8 cellular contexts compared by ENCODE assay signal in the genomic region with DNA sequence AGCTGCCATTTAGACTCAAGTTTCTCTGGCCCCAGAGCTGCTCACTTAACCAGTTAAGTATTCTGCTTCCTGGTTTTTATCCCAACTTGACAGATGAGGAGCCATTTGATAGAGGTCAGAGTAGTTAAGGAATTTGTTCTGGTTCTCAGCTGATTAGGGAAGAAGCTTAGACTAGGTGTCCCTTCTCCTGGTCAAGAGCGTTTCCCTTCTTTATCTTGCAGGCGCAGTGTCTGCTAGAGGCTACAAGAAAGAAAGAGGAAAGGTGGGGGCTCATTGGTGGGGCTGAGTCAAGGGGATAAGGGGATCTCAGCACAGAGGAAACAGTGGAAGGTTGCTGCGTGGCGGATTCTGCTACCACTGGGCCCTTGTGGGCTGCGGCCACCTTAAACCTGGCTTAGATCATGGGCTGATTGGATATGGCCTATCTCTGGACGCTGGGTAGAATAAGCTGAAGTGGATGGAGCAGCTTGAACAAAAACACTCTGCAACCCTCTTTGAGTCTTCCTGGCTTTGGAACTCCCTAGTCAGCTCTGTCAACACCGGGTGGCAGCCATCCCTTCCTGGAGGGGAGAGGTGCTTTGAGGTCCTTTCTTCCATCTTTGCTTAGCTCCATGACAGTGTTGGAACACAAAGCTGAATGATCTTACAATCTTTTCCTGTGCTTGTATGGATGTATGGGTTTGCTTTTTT.
DNase-seq lines count a peak whose midpoint lies in the region; ATAC-seq and TF ChIP-seq lines count a peak whose summit lies in the region.

No MANE protein-coding gene starts in this region.

- DNase-seq in BJ (ENCODE audit: low read depth) (no peak), HFFc6 (peak; percentile 28), T-helper 17 cell (no peak), iPS-NIHi7 (ENCODE audit: extremely low spot score) (peak; percentile 30), mucosa of gallbladder (ENCODE audit: low spot score) (no peak), GM19238 (ENCODE audit: insufficient read length, low spot score) (no peak)
- no peak for DNase-seq in CD4-positive, alpha-beta memory T cell

- H3K4me3 ChIP-seq in BJ (ENCODE audit: low read depth, low read length) = no peak overlapping the region
- H3K4me3 ChIP-seq in CD4-positive, alpha-beta memory T cell (ENCODE audit: low read length in 2 of 2) = no peak overlapping the region

- H3K27me3 ChIP-seq in BJ (ENCODE audit: control insufficient read depth, insufficient read depth, low read length) = no peaks in the 10 kb centered on the region
- H3K27me3 ChIP-seq in CD4-positive, alpha-beta memory T cell (ENCODE audit: insufficient read depth, low read length) = no peaks in the 10 kb centered on the region

- no peaks in the 10 kb centered on the region for H3K36me3 ChIP-seq in BJ (ENCODE audit: control insufficient read depth, insufficient read depth, low read length)
- H3K36me3 ChIP-seq in CD4-positive, alpha-beta memory T cell (ENCODE audit: insufficient read depth, low read length) = no peaks in the 10 kb centered on the region

- no peak for ATAC-seq in T-helper 17 cell
- ATAC-seq in HG02840 (IDR thresholded peaks at IDR 0.05; ENCODE audit: low FRiP score, unreplicated experiment) = no peak

- CTCF ChIA-PET in BJ (lab: Yijun Ruan, JAX) = interaction anchor here (0.6 to 11.7 kb wide), 51 partner anchors 11 to 508 kb away, joined by 3 to 149 read pairs (median 4); partner anchors contain the start of gene CDC42EP3
- CTCF ChIA-PET in CD4-positive, alpha-beta memory T cell (lab: Charles Lee; ENCODE audit: partially characterized antibody) = interaction anchor here (0.6 to 11.8 kb wide), 70 partner anchors 8 to 483 kb away, joined by 3 to 306 read pairs (median 4); no protein-coding TSS in a partner anchor

- intact Hi-C loops in CD4-positive, alpha-beta memory T cell (cut with micrococcal nuclease) = no loop called here

- H3K4me1 Mint-ChIP-seq in HFFc6 (ENCODE audit: low read depth) (peaks cover 57% of the 10 kb centered on the region), T-helper 17 cell (peaks cover 16% of the 10 kb centered on the region)
- peaks cover 6 to 19% (median 13%) of the 10 kb centered on the region in 4 donors for H3K4me1 Mint-ChIP-seq in CD4-positive, alpha-beta memory T cell

- peaks cover 7% of the 10 kb centered on the region for H3K4me1 ChIP-seq in CD4-positive, alpha-beta memory T cell (ENCODE audit: insufficient read depth, low read length)

- H3K36me3 Mint-ChIP-seq in HFFc6 (ENCODE audit: low read depth) (no peaks in the 10 kb centered on the region), T-helper 17 cell (ENCODE audit: low read depth) (no peaks in the 10 kb centered on the region)
- H3K36me3 Mint-ChIP-seq in CD4-positive, alpha-beta memory T cell = no peaks in the 10 kb centered on the region

- H3K4me3 Mint-ChIP-seq in HFFc6 (no peak overlapping the region), T-helper 17 cell (no peak overlapping the region)
- H3K4me3 Mint-ChIP-seq in CD4-positive, alpha-beta memory T cell = no peak overlapping the region

- no peaks in the 10 kb centered on the region for H3K9me3 Mint-ChIP-seq in HFFc6
- H3K9me3 Mint-ChIP-seq in CD4-positive, alpha-beta memory T cell = no peaks in the 10 kb centered on the region

- peak; percentile 25; the same call in 1 of the 2 replicates for TF ChIP-seq CTCF in BJ (IDR thresholded peaks at IDR 0.05; ENCODE audit: insufficient read depth, low read depth, low read length)
- TF ChIP-seq CTCF in HFFc6 (IDR thresholded peaks at IDR 0.05) = peak; percentile 58; the same call in 1 of the 2 replicates

- H3K27ac ChIP-seq in CD4-positive, alpha-beta memory T cell (ENCODE audit: low read depth, low read length) = no peak overlapping the region

- no peaks in the 10 kb centered on the region for H3K9me3 ChIP-seq in T-helper 17 cell (ENCODE audit: control insufficient read depth, low read length, poor library complexity, severe bottlenecking)
- H3K9me3 ChIP-seq in CD4-positive, alpha-beta memory T cell (ENCODE audit: control insufficient read depth in 1 of 2, low read length in 2 of 2) = no peaks in the 10 kb centered on the region

- H3K27me3 Mint-ChIP-seq in HFFc6 (ENCODE audit: insufficient read depth) (no peaks in the 10 kb centered on the region; the same call in 1 of the 2 replicates), T-helper 17 cell (peaks cover 9% of the 10 kb centered on the region)
- peaks cover 0 to 3% of the 10 kb centered on the region in 2 donors for H3K27me3 Mint-ChIP-seq in CD4-positive, alpha-beta memory T cell

- no peak overlapping the region for H3K27ac Mint-ChIP-seq in HFFc6
- peak overlapping the region; percentile 51 for H3K27ac Mint-ChIP-seq in T-helper 17 cell
- peak overlapping the region in 1 of 7 donors; percentile 48 for H3K27ac Mint-ChIP-seq in CD4-positive, alpha-beta memory T cell

- POLR2A ChIA-PET in BJ (lab: Charles Lee) = interaction anchor here (0.6 kb wide), 1 partner anchor 238 kb away, joined by 3 read pairs; no protein-coding TSS in a partner anchor
- POLR2A ChIA-PET in CD4-positive, alpha-beta memory T cell (lab: Charles Lee; ENCODE audit: partially characterized antibody) = interaction anchor here (0.6 to 4.2 kb wide), 11 partner anchors 171 to 462 kb away, joined by 3 to 43 read pairs (median 4); partner anchors contain the start of gene CDC42EP3

Comparison
In these comparisons a context has a peak if more than half of its experiments do, and no peak if none do; other contexts are left out.
1. DNase-seq: peak in HFFc6 (single experiment) and iPS-NIHi7 (single experiment); none in BJ (single experiment), T-helper 17 cell (0 of 3), CD4-positive, alpha-beta memory T cell (0 of 5), mucosa of gallbladder (single experiment) and GM19238 (single experiment).